In the genomic region with DNA sequence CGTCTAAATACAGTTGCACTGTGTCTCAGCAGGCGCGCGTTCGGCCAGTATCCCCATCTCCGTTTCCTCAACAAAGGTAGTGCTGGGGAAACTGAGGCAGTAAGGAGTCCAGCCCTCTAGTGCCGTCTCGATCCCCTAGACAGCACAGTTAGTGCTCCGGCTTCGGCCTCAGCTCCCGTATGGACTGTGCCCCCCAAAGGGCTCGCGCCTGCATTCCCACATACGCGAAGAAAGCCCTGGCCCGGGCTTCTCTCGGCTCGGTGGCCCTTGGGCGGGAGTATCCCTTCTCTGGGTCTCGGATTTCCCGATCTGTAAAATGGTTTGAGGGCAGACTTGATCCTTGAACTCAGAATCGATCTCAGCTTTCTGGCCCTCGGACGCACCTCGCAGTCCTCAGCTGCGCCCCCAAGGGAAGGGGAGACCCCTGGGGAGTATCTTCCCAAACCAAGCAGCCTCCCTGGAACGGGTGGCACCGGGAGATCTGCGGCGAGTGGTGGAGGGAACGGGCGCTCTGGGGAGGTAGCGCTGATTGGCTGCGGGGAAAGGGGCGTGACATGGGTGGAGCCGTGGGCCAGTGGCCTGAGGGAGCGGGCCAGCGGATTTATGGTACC, we compare ENCODE assay signal across 8 cellular contexts. TPM values are rescaled to one million over a fixed set of nuclear protein-coding genes. Genes with fewer than 3 reads are reported as not detected.
A peak's percentile ranks its signal among the peaks of the same experiment; 100 is the strongest.
DNase-seq lines count a peak whose midpoint lies in the region; ATAC-seq and TF ChIP-seq lines count a peak whose summit lies in the region.

No MANE protein-coding gene starts in this region.

- peak overlapping the region; percentile 94 for H2AFZ ChIP-seq in PC-3 (ENCODE audit: low read length)

- TF ChIP-seq CTCF in PC-3 (conservative IDR thresholded peaks at IDR 0.05; ENCODE audit: low read depth, low read length): no peak

- intact Hi-C loops in PC-3 (cut with micrococcal nuclease): loop anchor here (1.0 to 2.0 kb wide), 4 partner anchors 38 to 75 kb away; a partner anchor contains a TSS

- peak overlapping the region; percentile 95 to 99 for H3K4me3 Mint-ChIP-seq in stimulated activated naive CD8-positive, alpha-beta T cell treated with anti-CD3 and anti-CD28 coated beads, Interleukin-15, amount 100 ng/mL, for 72 hours

- peaks cover 3% of the 10 kb centered on the region; the same call in 1 of the 2 replicates for H3K4me1 ChIP-seq in PC-3 (ENCODE audit: insufficient read depth, low read length)

- no peak for TF ChIP-seq EP300 in Ishikawa (IDR thresholded peaks at IDR 0.05; ENCODE audit: borderline replicate concordance)

- POLR2A ChIA-PET in PC-3 (lab: Charles Lee; ENCODE audit: unreplicated experiment): interaction anchor here (0.5 kb wide), 1 partner anchor 71 kb away, joined by 5 read pairs; a partner anchor contains a TSS

- H3F3A ChIP-seq in PC-3 (ENCODE audit: low read length, unreplicated experiment): no peaks in the 10 kb centered on the region

- peaks cover 13% of the 10 kb centered on the region for H3K27me3 Mint-ChIP-seq in stimulated activated naive CD8-positive, alpha-beta T cell treated with anti-CD3 and anti-CD28 coated beads, Interleukin-15, amount 100 ng/mL, for 72 hours

- no peaks in the 10 kb centered on the region for H4K20me1 ChIP-seq in PC-3 (ENCODE audit: low read length)

- peaks cover 65% of the 10 kb centered on the region for H3K4me1 Mint-ChIP-seq in stimulated activated naive CD8-positive, alpha-beta T cell treated with anti-CD3 and anti-CD28 coated beads, Interleukin-15, amount 100 ng/mL, for 72 hours

- H3K4me2 ChIP-seq in PC-3 (ENCODE audit: low read length): peak overlapping the region; percentile 98

- peak overlapping the region; percentile 82 for H3K9ac ChIP-seq in PC-3 (ENCODE audit: low read length)

- DNase-seq in COLO668 (lab: John Stamatoyannopoulos, UW; ENCODE audit: unreplicated experiment) (peak; percentile 87), PC-3 (peak; percentile 70), activated T-helper 1 cell treated with Interleukin-2 at 50 U/mL for 16 hours (ENCODE audit: low read depth) (peak; percentile 37), fibroblast of gingiva (ENCODE audit: low read depth) (peak; percentile 62), myocyte (ENCODE audit: low read depth) (peak; percentile 80)
- peak; percentile 45 to 57 for DNase-seq in stimulated activated naive CD8-positive, alpha-beta T cell treated with anti-CD3 and anti-CD28 coated beads, Interleukin-15, amount 100 ng/mL, for 72 hours

- peak overlapping the region; percentile 96 for H3K4me3 ChIP-seq in PC-3 (ENCODE audit: low read length)

- no peaks in the 10 kb centered on the region; the same call in 1 of the 2 replicates for H3K36me3 ChIP-seq in PC-3 (ENCODE audit: low read depth, low read length)

- peak overlapping the region; percentile 69 for H3K27ac ChIP-seq in PC-3 (ENCODE audit: low read length)

- peak overlapping the region; percentile 93 to 98 for H3K27ac Mint-ChIP-seq in stimulated activated naive CD8-positive, alpha-beta T cell treated with anti-CD3 and anti-CD28 coated beads, Interleukin-15, amount 100 ng/mL, for 72 hours

- no peaks in the 10 kb centered on the region for H3K27me3 ChIP-seq in PC-3 (ENCODE audit: low read length)

- peak; percentile 38 for ATAC-seq in GM21390 (IDR thresholded peaks at IDR 0.05; ENCODE audit: unreplicated experiment)
- peak; percentile 67 for ATAC-seq in PC-3
- peak; percentile 25 for ATAC-seq in stimulated activated naive CD8-positive, alpha-beta T cell treated with anti-CD3 and anti-CD28 coated beads, Interleukin-15, amount 100 ng/mL, for 72 hours

- H3K9me3 Mint-ChIP-seq in stimulated activated naive CD8-positive, alpha-beta T cell treated with anti-CD3 and anti-CD28 coated beads, Interleukin-15, amount 100 ng/mL, for 72 hours: no peaks in the 10 kb centered on the region

- H3K79me2 ChIP-seq in PC-3 (ENCODE audit: low read length): peaks cover 18% of the 10 kb centered on the region

- CTCF ChIA-PET in PC-3 (lab: Charles Lee): no interaction called here

- no peaks in the 10 kb centered on the region for H3K9me3 ChIP-seq in PC-3 (ENCODE audit: low read length)

- no peaks in the 10 kb centered on the region for H3K9me2 ChIP-seq in PC-3 (replicated peaks; ENCODE audit: low read length)

- TF ChIP-seq RAD21 in Ishikawa (IDR thresholded peaks at IDR 0.05; ENCODE audit: low read depth): no peak

- BruUV-seq in PC-3 (replicated peaks; lab: Mats Ljungman, UMichigan): no TSS peak

TF ChIP-seq in Ishikawa, 13 proteins besides CTCF, POLR2A, EP300 and RAD21:
- peak; percentile 54; the same call in 1 of the 2 replicates for TF ChIP-seq ZBTB7A (IDR thresholded peaks at IDR 0.05; ENCODE audit: low read depth)
- TF ChIP-seq, protein P1, sequence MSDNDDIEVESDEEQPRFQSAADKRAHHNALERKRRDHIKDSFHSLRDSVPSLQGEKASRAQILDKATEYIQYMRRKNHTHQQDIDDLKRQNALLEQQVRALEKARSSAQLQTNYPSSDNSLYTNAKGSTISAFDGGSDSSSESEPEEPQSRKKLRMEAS (IDR thresholded peaks at IDR 0.05): 0 out of 2 replicates have a peak, but pooled peaks have one; percentile 45
- no peak for TF ChIP-seq CEBPB (IDR thresholded peaks at IDR 0.05)
- TF ChIP-seq YY1 (IDR thresholded peaks at IDR 0.05; ENCODE audit: low read depth): peak; percentile 20; the same call in 1 of the 2 replicates
TF ChIP-seq in Ishikawa: peak in this region for 3.

RNA-seq across cellular contexts. Expression of a gene that starts 0.8 kb away (rescaled TPM):
- total RNA-seq in PC-3 (2014; rRNA removed): 43.5 and 56.7 TPM in 2 replicates
- 16.3 and 23.0 TPM in 2 replicates for total RNA-seq in myocyte
- polyA plus RNA-seq in myocyte (2012): 21.9 TPM

RNA-seq across cellular contexts. Expression of a gene that starts 4.0 kb away (rescaled TPM):
- total RNA-seq in PC-3 (2014; rRNA removed) (18.4 and 19.6 TPM in 2 replicates), myocyte (not detected in 2 replicates)
- not detected for polyA plus RNA-seq in myocyte (2012)

RNA-seq across cellular contexts. Expression of a gene that starts 11.4 kb away (rescaled TPM):
- 0.15 and 2.1 TPM in 2 replicates for total RNA-seq in PC-3 (2014; rRNA removed)
- total RNA-seq in myocyte: 0.29 and 0.42 TPM in 2 replicates
- 0.21 TPM for polyA plus RNA-seq in myocyte (2012)

RNA-seq across cellular contexts. Expression of a gene that starts 33.0 kb away (rescaled TPM):
- total RNA-seq in PC-3 (2014; rRNA removed) (7.1 and 10.5 TPM in 2 replicates), myocyte (10.1 and 10.2 TPM in 2 replicates)
- 6.3 TPM for polyA plus RNA-seq in myocyte (2012)

Comparison
In these comparisons a context has a peak if more than half of its experiments do, and no peak if none do; other contexts are left out.
1. Peak in every context shown above with its lines: DNase-seq, ATAC-seq, H3K4me3 ChIP-seq and H3K27ac ChIP-seq.
2. DNase-seq: peak in every context shown above with its lines; median percentile 87 in COLO668; 80 in myocyte; 70 in PC-3; 62 in fibroblast of gingiva; 51 in stimulated activated naive CD8-positive, alpha-beta T cell treated with anti-CD3 and anti-CD28 coated beads, Interleukin-15, amount 100 ng/mL, for 72 hours; 37 in activated T-helper 1 cell treated with Interleukin-2 at 50 U/mL for 16 hours.
3. RNA of a gene that starts 4.0 kb away (total RNA-seq): 18.4 to 19.6 TPM in PC-3; not detected in myocyte; every median in the first group is over 10 times any median in the second.